Comparison of ENCODE assay signal across 7 cellular contexts in the genomic region with DNA sequence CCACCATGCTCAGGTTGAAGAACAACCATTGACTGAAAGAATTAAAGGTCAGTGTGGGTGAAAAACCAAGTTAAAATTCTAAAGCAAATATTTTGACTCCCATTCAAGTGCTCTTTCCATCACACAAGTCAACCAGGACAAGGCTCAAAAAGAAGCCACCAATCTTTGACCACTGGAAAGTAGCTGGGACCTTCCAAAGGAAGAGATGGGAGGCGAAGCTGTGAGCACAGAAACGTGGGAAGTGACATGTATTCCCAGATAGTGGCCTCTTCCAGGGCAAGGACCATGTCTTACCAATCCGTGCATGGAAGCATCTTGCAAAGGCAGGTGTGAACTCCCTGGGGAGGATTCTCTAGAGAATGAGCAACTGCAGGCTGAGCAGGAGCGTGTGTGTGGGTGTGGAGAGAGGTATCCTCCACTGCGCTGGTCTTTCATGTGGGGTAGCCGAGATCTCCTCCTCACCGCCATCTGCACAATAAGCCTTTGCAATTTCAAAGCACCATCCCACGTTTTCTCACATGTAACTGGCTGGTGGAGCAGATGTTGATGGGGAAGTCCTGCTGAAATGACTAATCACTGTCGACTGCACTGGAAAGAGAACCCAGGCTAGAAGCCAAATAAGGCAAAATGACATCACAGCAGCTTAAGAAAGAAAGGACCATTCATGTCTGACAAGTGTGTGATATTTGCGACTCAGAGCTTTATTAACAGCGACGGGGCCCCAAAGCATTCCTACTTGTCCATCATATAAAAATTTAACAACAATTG.
DNase-seq lines count a peak whose midpoint lies in the region; ATAC-seq lines count a peak whose summit lies in the region.

No MANE protein-coding gene starts in this region.

- H3K4me1 Mint-ChIP-seq in activated naive CD8-positive, alpha-beta T cell treated with anti-CD3 and anti-CD28 coated beads for 36 hours, result peaks cover 42% of the 10 kb centered on the region

- H3K27ac Mint-ChIP-seq in activated naive CD8-positive, alpha-beta T cell treated with anti-CD3 and anti-CD28 coated beads for 36 hours, result no peak overlapping the region

- no peak overlapping the region for H3K4me3 Mint-ChIP-seq in activated naive CD8-positive, alpha-beta T cell treated with anti-CD3 and anti-CD28 coated beads for 36 hours

- peak; percentile 62 for DNase-seq in NCI-H226
- peak; percentile 87 for DNase-seq in activated naive CD8-positive, alpha-beta T cell treated with anti-CD3 and anti-CD28 coated beads for 36 hours
- DNase-seq in stimulated activated CD4-positive, alpha-beta T cell treated with anti-CD3 and anti-CD28 coated beads, Interleukin-1b, Interleukin-23, amount 100 ng/mL, for 24 hours (ENCODE audit: low read depth in 4 of 4, low spot score in 1 of 4), result peak; percentile 50 to 78 (median 57)
- DNase-seq in T1000 (lab: John Stamatoyannopoulos, UW), result no peak
- no peak for DNase-seq in hepatic stellate cell (ENCODE audit: low spot score)

- ATAC-seq in GM18868 (IDR thresholded peaks at IDR 0.05; ENCODE audit: unreplicated experiment), result peak; percentile 92
- ATAC-seq in HG02623 (IDR thresholded peaks at IDR 0.05; ENCODE audit: unreplicated experiment), result peak; percentile 86

- peaks cover 1% of the 10 kb centered on the region for H3K36me3 Mint-ChIP-seq in activated naive CD8-positive, alpha-beta T cell treated with anti-CD3 and anti-CD28 coated beads for 36 hours

- peaks cover 24% of the 10 kb centered on the region for H3K27me3 Mint-ChIP-seq in activated naive CD8-positive, alpha-beta T cell treated with anti-CD3 and anti-CD28 coated beads for 36 hours

- H3K9me3 Mint-ChIP-seq in activated naive CD8-positive, alpha-beta T cell treated with anti-CD3 and anti-CD28 coated beads for 36 hours, result no peaks in the 10 kb centered on the region

Comparison
In these comparisons a context has a peak if more than half of its experiments do, and no peak if none do; other contexts are left out.
1. DNase-seq: peak in NCI-H226 (single experiment), activated naive CD8-positive, alpha-beta T cell treated with anti-CD3 and anti-CD28 coated beads for 36 hours (single experiment) and stimulated activated CD4-positive, alpha-beta T cell treated with anti-CD3 and anti-CD28 coated beads, Interleukin-1b, Interleukin-23, amount 100 ng/mL, for 24 hours (4 of 4); none in T1000 (single experiment) and hepatic stellate cell (single experiment).